8 cellular contexts compared by ENCODE assay signal in genomic region chr16:46384285-46385061, GRCh38.
DNase-seq lines count a peak whose midpoint lies in the region; ATAC-seq and TF ChIP-seq lines count a peak whose summit lies in the region.
"Not testable (repeated sequence)": the region's sequence is repeated elsewhere in the genome, so short reads cannot be mapped to it uniquely, and the experiment has no call there.

No MANE protein-coding gene starts in this region.

- H3K9me3 Mint-ChIP-seq in activated CD4-positive, alpha-beta memory T cell treated with anti-CD3 and anti-CD28 coated beads, Interleukin-2, amount 10 ng/mL, durations not matched to agents 7 days and 5 days: peaks cover 17% of the 10 kb centered on the region
- H3K9me3 Mint-ChIP-seq in osteocyte (ENCODE audit: unreplicated experiment): not testable (repeated sequence)

- peaks cover 17% of the 10 kb centered on the region for H3K9me3 ChIP-seq in DND-41 (ENCODE audit: insufficient read depth, low read length, severe bottlenecking)
- peaks cover 0 to 20% (median 10%) of the 10 kb centered on the region in 4 donors for H3K9me3 ChIP-seq in esophagus muscularis mucosa
- H3K9me3 ChIP-seq in tibial nerve: peaks cover 0 to 24% (median 2%) of the 10 kb centered on the region in 4 donors

- ATAC-seq in DND-41 (ENCODE audit: insufficient read depth, low read depth): not testable (repeated sequence)

- H3K36me3 Mint-ChIP-seq in activated CD4-positive, alpha-beta memory T cell treated with anti-CD3 and anti-CD28 coated beads, Interleukin-2, amount 10 ng/mL, durations not matched to agents 7 days and 5 days (ENCODE audit: low read depth): peaks cover 13% of the 10 kb centered on the region
- H3K36me3 Mint-ChIP-seq in osteocyte (ENCODE audit: unreplicated experiment): not testable (repeated sequence)

- TF ChIP-seq CTCF in DND-41 (IDR thresholded peaks at IDR 0.05; ENCODE audit: borderline replicate concordance, extremely low read depth, low read length, poor library complexity, severe bottlenecking); astrocyte of the spinal cord (IDR thresholded peaks at IDR 0.05; ENCODE audit: low read depth, low read length); esophagus muscularis mucosa (IDR thresholded peaks at IDR 0.05); kidney epithelial cell (IDR thresholded peaks at IDR 0.05; ENCODE audit: insufficient read depth, low read length, poor library complexity, severe bottlenecking); osteocyte (IDR thresholded peaks at IDR 0.05); tibial nerve (IDR thresholded peaks at IDR 0.05): not testable (repeated sequence)

- CTCF ChIA-PET in activated CD4-positive, alpha-beta memory T cell treated with anti-CD3 and anti-CD28 coated beads, Interleukin-2, amount 10 ng/mL, durations not matched to agents 7 days and 5 days (lab: Charles Lee): not testable (repeated sequence)

- H3K27ac ChIP-seq in DND-41 (ENCODE audit: low read length); esophagus muscularis mucosa (replicated peaks in 1 of 4); tibial nerve: not testable (repeated sequence)

- H3K4me3 ChIP-seq in DND-41 (ENCODE audit: low read depth in 1 of 2, low read length in 2 of 2); astrocyte of the spinal cord (ENCODE audit: low read depth, low read length); esophagus muscularis mucosa; kidney epithelial cell (ENCODE audit: low read depth, low read length); tibial nerve: not testable (repeated sequence)

- TF ChIP-seq POLR2A in esophagus muscularis mucosa (IDR thresholded peaks at IDR 0.05; ENCODE audit: low read depth); tibial nerve (IDR thresholded peaks at IDR 0.05): not testable (repeated sequence)

- H3K79me2 ChIP-seq in DND-41 (ENCODE audit: insufficient read depth, low read length): not testable (repeated sequence)

- not testable (repeated sequence) for TF ChIP-seq EP300 in esophagus muscularis mucosa (IDR thresholded peaks at IDR 0.05); tibial nerve (IDR thresholded peaks at IDR 0.05)

- H2AFZ ChIP-seq in DND-41 (ENCODE audit: low read depth, low read length): not testable (repeated sequence)

- H3K4me3 Mint-ChIP-seq in activated CD4-positive, alpha-beta memory T cell treated with anti-CD3 and anti-CD28 coated beads, Interleukin-2, amount 10 ng/mL, durations not matched to agents 7 days and 5 days; osteocyte (ENCODE audit: unreplicated experiment): not testable (repeated sequence)

- H4K20me1 ChIP-seq in DND-41 (ENCODE audit: insufficient read depth, low read length): not testable (repeated sequence)

- not testable (repeated sequence) for H3K4me1 ChIP-seq in DND-41 (ENCODE audit: insufficient read depth, low read length); esophagus muscularis mucosa; tibial nerve

- 69% methylated on average over 37 of the region's 37 CpGs for WGBS in esophagus muscularis mucosa
- WGBS in tibial nerve, 2 donors: 70 to 73% methylated on average over 37 of the region's 37 CpGs

- H3K9ac ChIP-seq in DND-41 (ENCODE audit: low read depth, low read length): not testable (repeated sequence)

- not testable (repeated sequence) for H3K4me2 ChIP-seq in DND-41 (ENCODE audit: insufficient read depth, low read length)

- not testable (repeated sequence) for H3K36me3 ChIP-seq in DND-41 (ENCODE audit: insufficient read depth, low read length); esophagus muscularis mucosa; kidney epithelial cell (ENCODE audit: control insufficient read depth, insufficient read depth, low read length); tibial nerve

- intact Hi-C loops in esophagus muscularis mucosa (cut with DNase I): not testable (repeated sequence)

- H3K4me1 Mint-ChIP-seq in activated CD4-positive, alpha-beta memory T cell treated with anti-CD3 and anti-CD28 coated beads, Interleukin-2, amount 10 ng/mL, durations not matched to agents 7 days and 5 days; osteocyte (ENCODE audit: unreplicated experiment): not testable (repeated sequence)

- DNase-seq in DND-41 (peak; percentile 24), M059J (ENCODE audit: low read depth) (peak; percentile 44), astrocyte of the spinal cord (ENCODE audit: low read depth, low spot score) (peak; percentile 40), esophagus muscularis mucosa (ENCODE audit: extremely low spot score) (peak; percentile 98), kidney epithelial cell (ENCODE audit: low read depth) (peak; percentile 38), osteocyte (ENCODE audit: extremely low spot score, unreplicated experiment) (peak; percentile 98), tibial nerve (ENCODE audit: low spot score in 2 of 2) (peak; percentile 49 to 60)
- DNase-seq in activated CD4-positive, alpha-beta memory T cell treated with anti-CD3 and anti-CD28 coated beads, Interleukin-2, amount 10 ng/mL, durations not matched to agents 7 days and 5 days: peak; percentile 51

- not testable (repeated sequence) for H3K27me3 ChIP-seq in DND-41 (ENCODE audit: insufficient read depth, low read length, poor library complexity); esophagus muscularis mucosa; kidney epithelial cell (ENCODE audit: control insufficient read depth, insufficient read depth, low read length); tibial nerve

- not testable (repeated sequence) for H3K27me3 Mint-ChIP-seq in activated CD4-positive, alpha-beta memory T cell treated with anti-CD3 and anti-CD28 coated beads, Interleukin-2, amount 10 ng/mL, durations not matched to agents 7 days and 5 days; osteocyte (ENCODE audit: unreplicated experiment)

- in situ Hi-C loops in astrocyte of the spinal cord (cut with HindIII; ENCODE audit: low sequenced_read_pairs): not testable (repeated sequence)

- H3K27ac Mint-ChIP-seq in activated CD4-positive, alpha-beta memory T cell treated with anti-CD3 and anti-CD28 coated beads, Interleukin-2, amount 10 ng/mL, durations not matched to agents 7 days and 5 days; osteocyte (ENCODE audit: unreplicated experiment): not testable (repeated sequence)

- POLR2A ChIA-PET in activated CD4-positive, alpha-beta memory T cell treated with anti-CD3 and anti-CD28 coated beads, Interleukin-2, amount 10 ng/mL, durations not matched to agents 7 days and 5 days (lab: Charles Lee): not testable (repeated sequence)

Comparison
In these comparisons a context has a peak if more than half of its experiments do, and no peak if none do; other contexts are left out.
1. DNase-seq: peak in every context shown above with its lines; median percentile 98 in esophagus muscularis mucosa; 98 in osteocyte; 54 in tibial nerve; 51 in activated CD4-positive, alpha-beta memory T cell treated with anti-CD3 and anti-CD28 coated beads, Interleukin-2, amount 10 ng/mL, durations not matched to agents 7 days and 5 days; 44 in M059J; 40 in astrocyte of the spinal cord; 38 in kidney epithelial cell; 24 in DND-41.